ENCODE assay signal across 13 cellular contexts in genomic region chr2:11506611-11506969, GRCh38. TPM values are rescaled to one million over a fixed set of nuclear protein-coding genes. Genes with fewer than 3 reads are reported as not detected.
"Had no signal": no experiment of that assay in that cellular context is flagged by ENCODE, and none has a peak within 500 bp of the region (broad histone marks: within the 10 kb centered on the region; RNA-seq: fewer than 3 reads in every experiment).

No MANE protein-coding gene starts in this region.

- H3K27ac ChIP-seq: ascending aorta, neutrophil, sigmoid colon, spleen, suprapubic skin, upper lobe of right lung had no signal

- H3K9me3 ChIP-seq: ascending aorta, breast epithelium, neutrophil, sigmoid colon, suprapubic skin, upper lobe of right lung had no signal

- H3K27me3 ChIP-seq: ascending aorta, breast epithelium, sigmoid colon, suprapubic skin had no signal

- ATAC-seq: activated naive CD8-positive, alpha-beta T cell treated with anti-CD3 and anti-CD28 coated beads, Interleukin-2, amount 50 U/mL, for 24 hours; naive thymus-derived CD4-positive, alpha-beta T cell had no signal

- H3K36me3 ChIP-seq: ascending aorta, breast epithelium, neutrophil, sigmoid colon, spleen, suprapubic skin, upper lobe of right lung had no signal

- DNase-seq: activated CD4-positive, CD25-positive, alpha-beta regulatory T cell; activated naive CD4-positive, alpha-beta T cell treated with Interleukin-2 at 50 U/mL for 16 hours; activated naive CD8-positive, alpha-beta T cell treated with anti-CD3 and anti-CD28 coated beads, Interleukin-2, amount 50 U/mL, for 24 hours; effector memory CD4-positive, alpha-beta T cell; foreskin fibroblast; naive thymus-derived CD4-positive, alpha-beta T cell; sigmoid colon; spleen; upper lobe of right lung had no signal

- H3K4me1 ChIP-seq: ascending aorta, suprapubic skin, upper lobe of right lung had no signal

- H3K4me3 ChIP-seq: ascending aorta, breast epithelium, sigmoid colon, spleen, suprapubic skin, upper lobe of right lung had no signal

RNA-seq across cellular contexts. Expression of gene GREB1, which starts 27.3 kb away (rescaled TPM):
- polyA plus RNA-seq: naive thymus-derived CD4-positive, alpha-beta T cell had no signal
